ENCODE assay signal across 8 cellular contexts in genomic region chr9:87973791-87974292, GRCh38. TPM values are rescaled to one million over a fixed set of nuclear protein-coding genes. Genes with fewer than 3 reads are reported as not detected.
DNase-seq lines count a peak whose midpoint lies in the region; ATAC-seq and TF ChIP-seq lines count a peak whose summit lies in the region.

No MANE protein-coding gene starts in this region.

- no peak for DNase-seq in AG04450 (ENCODE audit: low read depth, low spot score)
- DNase-seq in choroid plexus epithelial cell (ENCODE audit: low read depth), result no peak

- H3K9me3 ChIP-seq in AG04450 (ENCODE audit: control insufficient read depth, insufficient read depth, low read length), result no peaks in the 10 kb centered on the region; the same call in 1 of the 2 replicates
- no peaks in the 10 kb centered on the region for H3K9me3 ChIP-seq in HUES6 (ENCODE audit: control insufficient read depth, insufficient read depth, low read depth, low read length)
- H3K9me3 ChIP-seq in muscle layer of duodenum (ENCODE audit: control insufficient read depth in 1 of 2, low read length in 2 of 2), result no peaks in the 10 kb centered on the region

- peak overlapping the region; percentile 61 for H3K27ac ChIP-seq in AG04450 (ENCODE audit: low read depth, low read length)
- no peak overlapping the region for H3K27ac ChIP-seq in HUES6 (ENCODE audit: low read depth, low read length)
- peak overlapping the region; percentile 60 for H3K27ac ChIP-seq in muscle layer of duodenum (ENCODE audit: low read length)

- H3K4me1 ChIP-seq in HUES6 (ENCODE audit: control insufficient read depth, insufficient read depth, low read length), result no peaks in the 10 kb centered on the region
- peaks cover 0 to 8% of the 10 kb centered on the region in 2 donors for H3K4me1 ChIP-seq in muscle layer of duodenum (ENCODE audit: control insufficient read depth in 1 of 2, insufficient read depth in 2 of 2, low read length in 2 of 2)

- POLR2A ChIA-PET in AG04450 (lab: Yijun Ruan, JAX), result no interaction called here

- TF ChIP-seq CTCF in AG04450 (IDR thresholded peaks at IDR 0.05; ENCODE audit: low read depth, low read length) (no peak), choroid plexus epithelial cell (conservative IDR thresholded peaks at IDR 0.05; ENCODE audit: low read depth, low read length) (no peak)

- H3K36me3 ChIP-seq in HUES6 (ENCODE audit: control insufficient read depth, insufficient read depth, low read length) (peaks cover 2% of the 10 kb centered on the region; the same call in 1 of the 2 replicates), muscle layer of duodenum (ENCODE audit: control insufficient read depth in 1 of 2, insufficient read depth in 2 of 2, low read length in 2 of 2) (peaks cover 0 to 19% of the 10 kb centered on the region in 2 donors)

- CTCF ChIA-PET in AG04450 (lab: Charles Lee), result interaction anchor here (0.6 to 1.6 kb wide), 2 partner anchors 9 to 24 kb away, joined by 3 to 6 read pairs; no protein-coding TSS in a partner anchor

- ATAC-seq in GM18861 (IDR thresholded peaks at IDR 0.05; ENCODE audit: unreplicated experiment) (no peak), HG02973 (IDR thresholded peaks at IDR 0.05; ENCODE audit: unreplicated experiment) (no peak), GM18909 (IDR thresholded peaks at IDR 0.05; ENCODE audit: poor library complexity, unreplicated experiment) (no peak), HG02571 (IDR thresholded peaks at IDR 0.05; ENCODE audit: unreplicated experiment) (no peak)

- H3K27me3 ChIP-seq in AG04450 (ENCODE audit: control insufficient read depth, insufficient read depth, low read length) (no peaks in the 10 kb centered on the region), HUES6 (ENCODE audit: control insufficient read depth, insufficient read depth, low read length) (peaks cover 16% of the 10 kb centered on the region), muscle layer of duodenum (ENCODE audit: low read depth, low read length) (no peaks in the 10 kb centered on the region)

- no peak overlapping the region for H3K9ac ChIP-seq in HUES6 (ENCODE audit: low read length)

- peak overlapping the region; percentile 84 for H3K4me3 ChIP-seq in AG04450 (ENCODE audit: low read depth, low read length)
- H3K4me3 ChIP-seq in HUES6 (ENCODE audit: low read depth, low read length), result peak overlapping the region; percentile 78
- H3K4me3 ChIP-seq in choroid plexus epithelial cell (ENCODE audit: low read depth, low read length), result peak overlapping the region; percentile 84
- peak overlapping the region; percentile 73 to 76 for H3K4me3 ChIP-seq in muscle layer of duodenum (ENCODE audit: low read depth in 1 of 2, low read length in 2 of 2)

RNA-seq across cellular contexts. Expression of gene CDK20, which starts 0.5 kb away (rescaled TPM):
- polyA plus RNA-seq in AG04450 (2011; rRNA removed), result 9.9 TPM in 2 replicates
- polyA minus RNA-seq in AG04450 (2011; rRNA and poly(A)+ RNA removed), result 5.9 and 9.9 TPM in 2 replicates

RNA-seq across cellular contexts. Expression of gene SPATA31C1, which starts 56.1 kb away (rescaled TPM):
- not detected in 2 replicates for polyA plus RNA-seq in AG04450 (2011; rRNA removed)
- polyA minus RNA-seq in AG04450 (2011; rRNA and poly(A)+ RNA removed), result not detected in 2 replicates
